1 cellular context compared by ENCODE assay signal in the genomic region with DNA sequence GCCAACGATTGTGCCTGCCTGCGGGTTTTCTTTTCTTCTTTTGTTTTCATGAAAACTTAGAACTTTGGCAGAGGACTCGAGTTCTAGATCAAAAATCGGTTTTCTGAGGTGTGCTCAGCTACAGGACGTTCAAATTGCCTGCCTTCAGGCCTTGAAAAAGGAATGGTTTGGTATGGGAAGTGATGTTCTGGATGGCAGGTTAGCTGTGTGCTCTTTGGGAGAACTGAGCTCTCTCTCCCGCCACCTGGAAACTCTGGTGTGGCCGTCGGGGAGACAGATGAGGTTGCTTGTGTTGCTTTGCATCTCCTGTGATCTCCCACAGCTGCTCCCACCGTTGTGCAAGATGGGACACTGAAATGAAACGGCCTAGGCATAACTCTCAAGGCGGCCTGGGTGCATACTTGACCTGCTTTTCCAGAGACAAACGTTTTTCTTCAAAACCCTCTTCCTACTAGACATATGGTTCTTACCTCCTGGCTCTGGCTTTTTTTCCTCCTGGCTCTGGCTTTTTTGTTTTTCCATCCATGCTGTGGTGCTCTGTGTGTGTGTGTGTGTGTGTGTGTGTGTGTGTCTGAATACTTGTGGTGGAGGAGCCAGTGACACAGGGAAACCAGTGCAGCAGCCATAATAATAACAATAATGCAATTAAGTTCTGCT.
TF ChIP-seq lines count a peak whose summit lies in the region.

No MANE protein-coding gene starts in this region.

TF ChIP-seq in HepG2, 621 proteins besides CTCF, POLR2A, EP300 and RAD21 (continued from another document and continues in another):
- TF ChIP-seq, protein P1, sequence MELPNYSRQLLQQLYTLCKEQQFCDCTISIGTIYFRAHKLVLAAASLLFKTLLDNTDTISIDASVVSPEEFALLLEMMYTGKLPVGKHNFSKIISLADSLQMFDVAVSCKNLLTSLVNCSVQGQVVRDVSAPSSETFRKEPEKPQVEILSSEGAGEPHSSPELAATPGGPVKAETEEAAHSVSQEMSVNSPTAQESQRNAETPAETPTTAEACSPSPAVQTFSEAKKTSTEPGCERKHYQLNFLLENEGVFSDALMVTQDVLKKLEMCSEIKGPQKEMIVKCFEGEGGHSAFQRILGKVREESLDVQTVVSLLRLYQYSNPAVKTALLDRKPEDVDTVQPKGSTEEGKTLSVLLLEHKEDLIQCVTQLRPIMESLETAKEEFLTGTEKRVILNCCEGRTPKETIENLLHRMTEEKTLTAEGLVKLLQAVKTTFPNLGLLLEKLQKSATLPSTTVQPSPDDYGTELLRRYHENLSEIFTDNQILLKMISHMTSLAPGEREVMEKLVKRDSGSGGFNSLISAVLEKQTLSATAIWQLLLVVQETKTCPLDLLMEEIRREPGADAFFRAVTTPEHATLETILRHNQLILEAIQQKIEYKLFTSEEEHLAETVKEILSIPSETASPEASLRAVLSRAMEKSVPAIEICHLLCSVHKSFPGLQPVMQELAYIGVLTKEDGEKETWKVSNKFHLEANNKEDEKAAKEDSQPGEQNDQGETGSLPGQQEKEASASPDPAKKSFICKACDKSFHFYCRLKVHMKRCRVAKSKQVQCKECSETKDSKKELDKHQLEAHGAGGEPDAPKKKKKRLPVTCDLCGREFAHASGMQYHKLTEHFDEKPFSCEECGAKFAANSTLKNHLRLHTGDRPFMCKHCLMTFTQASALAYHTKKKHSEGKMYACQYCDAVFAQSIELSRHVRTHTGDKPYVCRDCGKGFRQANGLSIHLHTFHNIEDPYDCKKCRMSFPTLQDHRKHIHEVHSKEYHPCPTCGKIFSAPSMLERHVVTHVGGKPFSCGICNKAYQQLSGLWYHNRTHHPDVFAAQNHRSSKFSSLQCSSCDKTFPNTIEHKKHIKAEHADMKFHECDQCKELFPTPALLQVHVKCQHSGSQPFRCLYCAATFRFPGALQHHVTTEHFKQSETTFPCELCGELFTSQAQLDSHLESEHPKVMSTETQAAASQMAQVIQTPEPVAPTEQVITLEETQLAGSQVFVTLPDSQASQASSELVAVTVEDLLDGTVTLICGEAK (IDR thresholded peaks at IDR 0.05): no peak
- TF ChIP-seq, protein P1 (CRISPR knock-in tag; IDR thresholded peaks at IDR 0.05): 0 out of 2 replicates have a peak, but pooled peaks have one; percentile 35
- no peak for TF ChIP-seq HHEX (CRISPR knock-in tag; IDR thresholded peaks at IDR 0.05)
- TF ChIP-seq ZNF547 (CRISPR knock-in tag; IDR thresholded peaks at IDR 0.05): no peak
- TF ChIP-seq, protein P2, sequence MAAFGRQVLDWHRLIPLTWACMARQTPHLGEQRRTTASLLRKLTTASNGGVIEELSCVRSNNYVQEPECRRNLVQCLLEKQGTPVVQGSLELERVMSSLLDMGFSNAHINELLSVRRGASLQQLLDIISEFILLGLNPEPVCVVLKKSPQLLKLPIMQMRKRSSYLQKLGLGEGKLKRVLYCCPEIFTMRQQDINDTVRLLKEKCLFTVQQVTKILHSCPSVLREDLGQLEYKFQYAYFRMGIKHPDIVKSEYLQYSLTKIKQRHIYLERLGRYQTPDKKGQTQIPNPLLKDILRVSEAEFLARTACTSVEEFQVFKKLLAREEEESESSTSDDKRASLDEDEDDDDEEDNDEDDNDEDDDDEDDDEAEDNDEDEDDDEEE (CRISPR knock-in tag; IDR thresholded peaks at IDR 0.05): 0 out of 2 replicates have a peak, but pooled peaks have one; percentile 54
- TF ChIP-seq HDAC6 (IDR thresholded peaks at IDR 0.05; ENCODE audit: low read depth, low read length): no peak
- TF ChIP-seq RFX3 (CRISPR knock-in tag; IDR thresholded peaks at IDR 0.05): no peak
- no peak for TF ChIP-seq ZFX (CRISPR knock-in tag; IDR thresholded peaks at IDR 0.05; ENCODE audit: low read depth)
- TF ChIP-seq MTA3 (CRISPR knock-in tag; IDR thresholded peaks at IDR 0.05): no peak
- no peak for TF ChIP-seq SMARCC2 (IDR thresholded peaks at IDR 0.05)
- no peak for TF ChIP-seq HNRNPK (IDR thresholded peaks at IDR 0.05; ENCODE audit: low read depth, low read length, poor library complexity, severe bottlenecking)
- TF ChIP-seq ZNF703 (CRISPR knock-in tag; IDR thresholded peaks at IDR 0.05; ENCODE audit: borderline replicate concordance): no peak
- no peak for TF ChIP-seq ATF7 (IDR thresholded peaks at IDR 0.05)
- TF ChIP-seq ATF7 (CRISPR knock-in tag; IDR thresholded peaks at IDR 0.05): no peak
- TF ChIP-seq ZNF530 (CRISPR knock-in tag; IDR thresholded peaks at IDR 0.05; ENCODE audit: low read depth): no peak
- 0 out of 2 replicates have a peak, but pooled peaks have one; percentile 31 for TF ChIP-seq TGIF2 (CRISPR knock-in tag; IDR thresholded peaks at IDR 0.05)
- no peak for TF ChIP-seq JUNB (CRISPR knock-in tag; IDR thresholded peaks at IDR 0.05; ENCODE audit: borderline replicate concordance)
- no peak for TF ChIP-seq CBFB (CRISPR knock-in tag; IDR thresholded peaks at IDR 0.05)
- peak; percentile 28; the same call in 1 of the 2 replicates for TF ChIP-seq ZNF317 (CRISPR knock-in tag; IDR thresholded peaks at IDR 0.05)
- TF ChIP-seq, protein P3, sequence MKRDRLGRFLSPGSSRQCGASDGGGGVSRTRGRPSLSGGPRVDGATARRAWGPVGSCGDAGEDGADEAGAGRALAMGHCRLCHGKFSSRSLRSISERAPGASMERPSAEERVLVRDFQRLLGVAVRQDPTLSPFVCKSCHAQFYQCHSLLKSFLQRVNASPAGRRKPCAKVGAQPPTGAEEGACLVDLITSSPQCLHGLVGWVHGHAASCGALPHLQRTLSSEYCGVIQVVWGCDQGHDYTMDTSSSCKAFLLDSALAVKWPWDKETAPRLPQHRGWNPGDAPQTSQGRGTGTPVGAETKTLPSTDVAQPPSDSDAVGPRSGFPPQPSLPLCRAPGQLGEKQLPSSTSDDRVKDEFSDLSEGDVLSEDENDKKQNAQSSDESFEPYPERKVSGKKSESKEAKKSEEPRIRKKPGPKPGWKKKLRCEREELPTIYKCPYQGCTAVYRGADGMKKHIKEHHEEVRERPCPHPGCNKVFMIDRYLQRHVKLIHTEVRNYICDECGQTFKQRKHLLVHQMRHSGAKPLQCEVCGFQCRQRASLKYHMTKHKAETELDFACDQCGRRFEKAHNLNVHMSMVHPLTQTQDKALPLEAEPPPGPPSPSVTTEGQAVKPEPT (CRISPR knock-in tag; IDR thresholded peaks at IDR 0.05; ENCODE audit: low read depth): no peak
- TF ChIP-seq GATA4 (IDR thresholded peaks at IDR 0.05; ENCODE audit: borderline replicate concordance, low read depth): no peak
- peak; percentile 3; the same call in 1 of the 2 replicates for TF ChIP-seq ZNF292 (CRISPR knock-in tag; IDR thresholded peaks at IDR 0.05; ENCODE audit: borderline replicate concordance, low read depth)
- TF ChIP-seq, protein P4, sequence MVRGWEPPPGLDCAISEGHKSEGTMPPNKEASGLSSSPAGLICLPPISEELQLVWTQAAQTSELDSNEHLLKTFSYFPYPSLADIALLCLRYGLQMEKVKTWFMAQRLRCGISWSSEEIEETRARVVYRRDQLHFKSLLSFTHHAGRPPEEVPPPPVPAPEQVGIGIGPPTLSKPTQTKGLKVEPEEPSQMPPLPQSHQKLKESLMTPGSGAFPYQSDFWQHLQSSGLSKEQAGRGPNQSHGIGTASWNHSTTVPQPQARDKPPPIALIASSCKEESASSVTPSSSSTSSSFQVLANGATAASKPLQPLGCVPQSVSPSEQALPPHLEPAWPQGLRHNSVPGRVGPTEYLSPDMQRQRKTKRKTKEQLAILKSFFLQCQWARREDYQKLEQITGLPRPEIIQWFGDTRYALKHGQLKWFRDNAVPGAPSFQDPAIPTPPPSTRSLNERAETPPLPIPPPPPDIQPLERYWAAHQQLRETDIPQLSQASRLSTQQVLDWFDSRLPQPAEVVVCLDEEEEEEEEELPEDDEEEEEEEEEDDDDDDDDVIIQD (CRISPR knock-in tag; IDR thresholded peaks at IDR 0.05; ENCODE audit: low read depth): no peak
- TF ChIP-seq, protein P5, sequence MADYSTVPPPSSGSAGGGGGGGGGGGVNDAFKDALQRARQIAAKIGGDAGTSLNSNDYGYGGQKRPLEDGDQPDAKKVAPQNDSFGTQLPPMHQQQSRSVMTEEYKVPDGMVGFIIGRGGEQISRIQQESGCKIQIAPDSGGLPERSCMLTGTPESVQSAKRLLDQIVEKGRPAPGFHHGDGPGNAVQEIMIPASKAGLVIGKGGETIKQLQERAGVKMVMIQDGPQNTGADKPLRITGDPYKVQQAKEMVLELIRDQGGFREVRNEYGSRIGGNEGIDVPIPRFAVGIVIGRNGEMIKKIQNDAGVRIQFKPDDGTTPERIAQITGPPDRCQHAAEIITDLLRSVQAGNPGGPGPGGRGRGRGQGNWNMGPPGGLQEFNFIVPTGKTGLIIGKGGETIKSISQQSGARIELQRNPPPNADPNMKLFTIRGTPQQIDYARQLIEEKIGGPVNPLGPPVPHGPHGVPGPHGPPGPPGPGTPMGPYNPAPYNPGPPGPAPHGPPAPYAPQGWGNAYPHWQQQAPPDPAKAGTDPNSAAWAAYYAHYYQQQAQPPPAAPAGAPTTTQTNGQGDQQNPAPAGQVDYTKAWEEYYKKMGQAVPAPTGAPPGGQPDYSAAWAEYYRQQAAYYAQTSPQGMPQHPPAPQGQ (CRISPR knock-in tag; IDR thresholded peaks at IDR 0.05; ENCODE audit: borderline replicate concordance): no peak
- TF ChIP-seq, protein P6, sequence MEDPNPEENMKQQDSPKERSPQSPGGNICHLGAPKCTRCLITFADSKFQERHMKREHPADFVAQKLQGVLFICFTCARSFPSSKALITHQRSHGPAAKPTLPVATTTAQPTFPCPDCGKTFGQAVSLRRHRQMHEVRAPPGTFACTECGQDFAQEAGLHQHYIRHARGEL (CRISPR knock-in tag; IDR thresholded peaks at IDR 0.05): no peak
- no peak for TF ChIP-seq ZSCAN25 (CRISPR knock-in tag; IDR thresholded peaks at IDR 0.05)
- TF ChIP-seq, protein P7, sequence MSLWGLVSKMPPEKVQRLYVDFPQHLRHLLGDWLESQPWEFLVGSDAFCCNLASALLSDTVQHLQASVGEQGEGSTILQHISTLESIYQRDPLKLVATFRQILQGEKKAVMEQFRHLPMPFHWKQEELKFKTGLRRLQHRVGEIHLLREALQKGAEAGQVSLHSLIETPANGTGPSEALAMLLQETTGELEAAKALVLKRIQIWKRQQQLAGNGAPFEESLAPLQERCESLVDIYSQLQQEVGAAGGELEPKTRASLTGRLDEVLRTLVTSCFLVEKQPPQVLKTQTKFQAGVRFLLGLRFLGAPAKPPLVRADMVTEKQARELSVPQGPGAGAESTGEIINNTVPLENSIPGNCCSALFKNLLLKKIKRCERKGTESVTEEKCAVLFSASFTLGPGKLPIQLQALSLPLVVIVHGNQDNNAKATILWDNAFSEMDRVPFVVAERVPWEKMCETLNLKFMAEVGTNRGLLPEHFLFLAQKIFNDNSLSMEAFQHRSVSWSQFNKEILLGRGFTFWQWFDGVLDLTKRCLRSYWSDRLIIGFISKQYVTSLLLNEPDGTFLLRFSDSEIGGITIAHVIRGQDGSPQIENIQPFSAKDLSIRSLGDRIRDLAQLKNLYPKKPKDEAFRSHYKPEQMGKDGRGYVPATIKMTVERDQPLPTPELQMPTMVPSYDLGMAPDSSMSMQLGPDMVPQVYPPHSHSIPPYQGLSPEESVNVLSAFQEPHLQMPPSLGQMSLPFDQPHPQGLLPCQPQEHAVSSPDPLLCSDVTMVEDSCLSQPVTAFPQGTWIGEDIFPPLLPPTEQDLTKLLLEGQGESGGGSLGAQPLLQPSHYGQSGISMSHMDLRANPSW (CRISPR knock-in tag; IDR thresholded peaks at IDR 0.05; ENCODE audit: borderline replicate concordance): no peak
- TF ChIP-seq, protein P8, sequence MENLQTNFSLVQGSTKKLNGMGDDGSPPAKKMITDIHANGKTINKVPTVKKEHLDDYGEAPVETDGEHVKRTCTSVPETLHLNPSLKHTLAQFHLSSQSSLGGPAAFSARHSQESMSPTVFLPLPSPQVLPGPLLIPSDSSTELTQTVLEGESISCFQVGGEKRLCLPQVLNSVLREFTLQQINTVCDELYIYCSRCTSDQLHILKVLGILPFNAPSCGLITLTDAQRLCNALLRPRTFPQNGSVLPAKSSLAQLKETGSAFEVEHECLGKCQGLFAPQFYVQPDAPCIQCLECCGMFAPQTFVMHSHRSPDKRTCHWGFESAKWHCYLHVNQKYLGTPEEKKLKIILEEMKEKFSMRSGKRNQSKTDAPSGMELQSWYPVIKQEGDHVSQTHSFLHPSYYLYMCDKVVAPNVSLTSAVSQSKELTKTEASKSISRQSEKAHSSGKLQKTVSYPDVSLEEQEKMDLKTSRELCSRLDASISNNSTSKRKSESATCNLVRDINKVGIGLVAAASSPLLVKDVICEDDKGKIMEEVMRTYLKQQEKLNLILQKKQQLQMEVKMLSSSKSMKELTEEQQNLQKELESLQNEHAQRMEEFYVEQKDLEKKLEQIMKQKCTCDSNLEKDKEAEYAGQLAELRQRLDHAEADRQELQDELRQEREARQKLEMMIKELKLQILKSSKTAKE (CRISPR knock-in tag; IDR thresholded peaks at IDR 0.05; ENCODE audit: borderline replicate concordance): no peak
- TF ChIP-seq, protein P9, sequence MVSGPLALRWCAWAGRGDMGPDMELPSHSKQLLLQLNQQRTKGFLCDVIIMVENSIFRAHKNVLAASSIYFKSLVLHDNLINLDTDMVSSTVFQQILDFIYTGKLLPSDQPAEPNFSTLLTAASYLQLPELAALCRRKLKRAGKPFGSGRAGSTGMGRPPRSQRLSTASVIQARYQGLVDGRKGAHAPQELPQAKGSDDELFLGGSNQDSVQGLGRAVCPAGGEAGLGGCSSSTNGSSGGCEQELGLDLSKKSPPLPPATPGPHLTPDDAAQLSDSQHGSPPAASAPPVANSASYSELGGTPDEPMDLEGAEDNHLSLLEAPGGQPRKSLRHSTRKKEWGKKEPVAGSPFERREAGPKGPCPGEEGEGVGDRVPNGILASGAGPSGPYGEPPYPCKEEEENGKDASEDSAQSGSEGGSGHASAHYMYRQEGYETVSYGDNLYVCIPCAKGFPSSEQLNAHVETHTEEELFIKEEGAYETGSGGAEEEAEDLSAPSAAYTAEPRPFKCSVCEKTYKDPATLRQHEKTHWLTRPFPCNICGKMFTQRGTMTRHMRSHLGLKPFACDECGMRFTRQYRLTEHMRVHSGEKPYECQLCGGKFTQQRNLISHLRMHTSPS (CRISPR knock-in tag; IDR thresholded peaks at IDR 0.05; ENCODE audit: low read depth): no peak
- no peak for TF ChIP-seq RCOR2 (CRISPR knock-in tag; IDR thresholded peaks at IDR 0.05)
- no peak for TF ChIP-seq MAFG (CRISPR knock-in tag; IDR thresholded peaks at IDR 0.05)
